In the genomic region with DNA sequence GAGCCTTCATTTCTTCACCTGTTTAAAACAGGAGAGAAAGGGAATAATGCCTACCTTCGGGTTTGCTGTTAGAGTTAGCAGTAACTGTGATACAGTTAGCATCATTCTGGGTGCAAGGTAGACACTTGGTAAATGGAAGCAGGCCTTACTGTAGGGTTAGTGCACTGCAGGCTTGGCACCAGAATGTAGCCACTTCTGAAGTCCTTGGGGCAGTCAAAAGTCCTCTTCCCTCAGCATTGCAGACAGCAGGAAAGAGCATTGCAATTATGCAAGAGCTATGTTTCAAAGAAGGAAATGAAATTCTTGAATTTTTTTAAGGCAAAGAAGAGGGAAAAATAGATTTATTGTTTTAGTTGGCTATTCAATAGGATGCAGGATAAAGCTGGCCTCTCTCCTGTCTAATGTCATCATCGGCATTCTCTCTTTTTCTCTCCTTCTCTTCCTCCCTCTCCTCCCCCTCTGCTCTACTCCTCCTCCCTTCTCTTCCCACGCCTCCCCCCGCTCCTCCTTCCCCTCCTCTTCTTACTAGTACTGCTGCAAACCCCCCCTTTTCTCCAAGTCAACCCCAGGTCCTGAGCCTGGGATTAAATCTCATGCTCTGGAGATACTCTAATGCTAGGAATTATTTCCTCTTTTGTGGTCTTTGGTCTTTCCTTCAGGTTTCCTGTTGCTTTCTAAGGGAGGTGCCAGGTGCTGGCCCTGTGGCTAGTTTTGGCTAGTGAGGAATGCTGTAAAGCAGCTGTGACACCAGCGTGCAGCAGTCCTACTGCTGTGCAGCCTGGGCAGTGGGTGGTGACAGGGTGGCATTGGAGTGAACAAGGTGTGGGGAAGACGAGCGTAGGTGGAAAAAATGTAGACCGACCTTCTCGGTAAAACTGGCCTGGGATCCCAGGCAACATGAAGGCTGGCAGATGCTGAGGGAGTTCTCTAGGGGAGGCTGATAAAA, we compare ENCODE assay signal across 20 cellular contexts. TPM values are rescaled to one million over a fixed set of nuclear protein-coding genes. Genes with fewer than 3 reads are reported as not detected.
DNase-seq lines count a peak whose midpoint lies in the region; ATAC-seq and TF ChIP-seq lines count a peak whose summit lies in the region.
"Had no signal": no experiment of that assay in that cellular context is flagged by ENCODE, and none has a peak within 500 bp of the region (broad histone marks: within the 10 kb centered on the region; RNA-seq: fewer than 3 reads in every experiment).

No MANE protein-coding gene starts in this region.

- H3K4me1 Mint-ChIP-seq in nephron = peaks cover 61% of the 10 kb centered on the region
- H3K4me1 Mint-ChIP-seq in CD4-positive, alpha-beta memory T cell = peaks cover 22 to 47% (median 27%) of the 10 kb centered on the region in 4 donors

- peak overlapping the region; percentile 59 to 71 (median 65) for H3K27ac Mint-ChIP-seq in nephron
- peak overlapping the region in 3 of 7 donors; percentile 62 to 82 (median 66) for H3K27ac Mint-ChIP-seq in CD4-positive, alpha-beta memory T cell
- H3K27ac Mint-ChIP-seq: activated naive CD8-positive, alpha-beta T cell; activated T-cell treated with anti-CD3 and anti-CD28 coated beads, Interleukin-2, amount 50 U/mL, for 24 hours had no signal

- peak; percentile 43 for ATAC-seq in esophagus mucosa

- H3K9me3 Mint-ChIP-seq in nephron = no peaks in the 10 kb centered on the region
- no peaks in the 10 kb centered on the region for H3K9me3 Mint-ChIP-seq in CD4-positive, alpha-beta memory T cell
- H3K9me3 Mint-ChIP-seq: activated T-cell treated with anti-CD3 and anti-CD28 coated beads, Interleukin-2, amount 50 U/mL, for 24 hours; IgD-negative memory B cell had no signal

- TF ChIP-seq CTCF in NB4 (IDR thresholded peaks at IDR 0.05; ENCODE audit: low read depth, low read length) (no peak), nephron (IDR thresholded peaks at IDR 0.05; ENCODE audit: unreplicated experiment in 3 of 3) (no peak)

- H3K9me3 ChIP-seq in CD4-positive, alpha-beta memory T cell (ENCODE audit: control insufficient read depth in 1 of 2, low read length in 2 of 2) = no peaks in the 10 kb centered on the region
- H3K9me3 ChIP-seq: BE2C, SK-N-SH, thyroid gland had no signal

- peak; percentile 55 for DNase-seq in GF-D8 (lab: John Stamatoyannopoulos, UW)
- peak; percentile 46 for DNase-seq in NB4 (ENCODE audit: low read depth)
- no peak for DNase-seq in NCI-H1417 treated with DMSO at 0.1 percent for 48 hours (lab: John Stamatoyannopoulos, UW)
- no peak for DNase-seq in CD4-positive, alpha-beta memory T cell
- no peak for DNase-seq in NCI-H128 (lab: John Stamatoyannopoulos, UW; ENCODE audit: unreplicated experiment)
- DNase-seq: activated CD4-positive, alpha-beta T cell treated with anti-CD3 and anti-CD28 coated beads, Interleukin-2, amount 50 U/mL, for 4 hours; activated T-cell treated with anti-CD3 and anti-CD28 coated beads, Interleukin-2, amount 50 U/mL, for 24 hours; brain microvascular endothelial cell; dorsolateral prefrontal cortex; NCI-H1417; NCI-H446 treated with DMSO at 0.1 percent for 48 hours; SK-N-SH; small intestine; thyroid gland had no signal

- no peaks in the 10 kb centered on the region for H3K27me3 ChIP-seq in CD4-positive, alpha-beta memory T cell (ENCODE audit: insufficient read depth, low read length)
- H3K27me3 ChIP-seq: BE2C, brain microvascular endothelial cell, dorsolateral prefrontal cortex, thyroid gland had no signal

- CTCF ChIA-PET in CD4-positive, alpha-beta memory T cell (lab: Charles Lee; ENCODE audit: partially characterized antibody) = interaction anchor here (0.9 kb wide), 1 partner anchor 15 kb away, joined by 3 read pairs; no protein-coding TSS in a partner anchor

- H3K4me1 ChIP-seq in CD4-positive, alpha-beta memory T cell (ENCODE audit: insufficient read depth, low read length) = no peaks in the 10 kb centered on the region

- intact Hi-C loops in CD4-positive, alpha-beta memory T cell (cut with micrococcal nuclease) = no loop called here

- no peak for TF ChIP-seq POLR2A in NB4 (IDR thresholded peaks at IDR 0.05; ENCODE audit: extremely low read depth, insufficient read length)

- POLR2A ChIA-PET in CD4-positive, alpha-beta memory T cell (lab: Charles Lee; ENCODE audit: partially characterized antibody) = no interaction called here

- no peaks in the 10 kb centered on the region for H3K36me3 ChIP-seq in CD4-positive, alpha-beta memory T cell (ENCODE audit: insufficient read depth, low read length)
- H3K36me3 ChIP-seq: BE2C, brain microvascular endothelial cell, thyroid gland had no signal

- no peak overlapping the region for H3K4me3 Mint-ChIP-seq in nephron
- H3K4me3 Mint-ChIP-seq in CD4-positive, alpha-beta memory T cell = no peak overlapping the region
- H3K4me3 Mint-ChIP-seq: activated naive CD8-positive, alpha-beta T cell; activated T-cell treated with anti-CD3 and anti-CD28 coated beads, Interleukin-2, amount 50 U/mL, for 24 hours had no signal

- H3K4me3 ChIP-seq in NB4 (ENCODE audit: low read depth, low read length) = no peak overlapping the region
- no peak overlapping the region for H3K4me3 ChIP-seq in CD4-positive, alpha-beta memory T cell (ENCODE audit: low read length in 2 of 2)
- H3K4me3 ChIP-seq: dorsolateral prefrontal cortex, thyroid gland had no signal

- no peaks in the 10 kb centered on the region for H3K27me3 Mint-ChIP-seq in nephron (ENCODE audit: low read depth)
- H3K27me3 Mint-ChIP-seq in CD4-positive, alpha-beta memory T cell = no peaks in the 10 kb centered on the region
- H3K27me3 Mint-ChIP-seq: activated naive CD8-positive, alpha-beta T cell; activated T-cell treated with anti-CD3 and anti-CD28 coated beads, Interleukin-2, amount 50 U/mL, for 24 hours; IgD-negative memory B cell had no signal

- no peaks in the 10 kb centered on the region for H3K36me3 Mint-ChIP-seq in nephron (ENCODE audit: low read depth)
- peaks cover 1 to 3% of the 10 kb centered on the region in 2 donors for H3K36me3 Mint-ChIP-seq in CD4-positive, alpha-beta memory T cell
- H3K36me3 Mint-ChIP-seq: activated naive CD8-positive, alpha-beta T cell had no signal

- H3K27ac ChIP-seq in CD4-positive, alpha-beta memory T cell (ENCODE audit: low read depth, low read length) = no peak overlapping the region
- H3K27ac ChIP-seq: brain microvascular endothelial cell, dorsolateral prefrontal cortex, parathyroid adenoma, thyroid gland had no signal

RNA-seq across cellular contexts. Expression of gene EEFSEC, which starts 21.6 kb away (rescaled TPM):
- 10.4 TPM for total RNA-seq in esophagus mucosa
- total RNA-seq in CD4-positive, alpha-beta memory T cell = 10 to 100 TPM; 14.0 to 16.4 TPM
- polyA plus RNA-seq in CD4-positive, alpha-beta memory T cell = 10 to 100 TPM; 17.8 to 24.9 TPM

RNA-seq across cellular contexts. Expression of gene RUVBL1, which starts 51.3 kb away (rescaled TPM):
- 28.4 TPM for total RNA-seq in esophagus mucosa
- 10 to 100 TPM; 26.6 to 27.0 TPM for total RNA-seq in CD4-positive, alpha-beta memory T cell
- polyA plus RNA-seq in CD4-positive, alpha-beta memory T cell = 10 to 100 TPM; 66.8 to 71.4 TPM

Comparison
In these comparisons a context has a peak if more than half of its experiments do, and no peak if none do; other contexts are left out.
1. DNase-seq: peak in GF-D8 (single experiment) and NB4 (single experiment); none in NCI-H1417 treated with DMSO at 0.1 percent for 48 hours (single experiment), CD4-positive, alpha-beta memory T cell (0 of 5) and NCI-H128 (single experiment).